Comparison of ENCODE assay signal across 8 cellular contexts in genomic region chr10:74825033-74825370, GRCh38. TPM values are rescaled to one million over a fixed set of nuclear protein-coding genes. Genes with fewer than 3 reads are reported as not detected.
A peak's percentile ranks its signal among the peaks of the same experiment; 100 is the strongest.
DNase-seq lines count a peak whose midpoint lies in the region; ATAC-seq and TF ChIP-seq lines count a peak whose summit lies in the region.

No MANE protein-coding gene starts in this region.

- peak; percentile 29 for DNase-seq in ELR (ENCODE audit: low read depth)
- DNase-seq in activated T-helper 9 cell treated with anti-CD3 and anti-CD28 coated beads, Interleukin-2, amount 50 U/mL, for 16 hours (ENCODE audit: low read depth) = peak; percentile 48
- peak; percentile 81 for DNase-seq in cardiac septum (ENCODE audit: low spot score)
- DNase-seq in posterior vena cava (ENCODE audit: low spot score) = peak; percentile 83
- no peak for DNase-seq in GM19238 (ENCODE audit: insufficient read length, low spot score)

- H3K4me3 ChIP-seq in Loucy (ENCODE audit: low read length, poor library complexity, severe bottlenecking) = peak overlapping the region; percentile 94

- H2AFZ ChIP-seq in Loucy (ENCODE audit: low read length) = peak overlapping the region; percentile 0; the same call in 1 of the 2 replicates

- no peak for TF ChIP-seq CTCF in Loucy (conservative IDR thresholded peaks at IDR 0.05; ENCODE audit: low read length)

- H3K27me3 ChIP-seq in Loucy (ENCODE audit: insufficient read depth, low read length, poor library complexity, severe bottlenecking) = no peaks in the 10 kb centered on the region

- H3K9me2 ChIP-seq in Loucy (replicated peaks; ENCODE audit: low read depth, low read length) = no peaks in the 10 kb centered on the region

- ATAC-seq in GM21526 (IDR thresholded peaks at IDR 0.05; ENCODE audit: low FRiP score, unreplicated experiment) (no peak), HG02571 (IDR thresholded peaks at IDR 0.05; ENCODE audit: unreplicated experiment) (no peak)

- no peaks in the 10 kb centered on the region for H3K36me3 ChIP-seq in Loucy (ENCODE audit: insufficient read depth, low read length)

- peaks cover 22% of the 10 kb centered on the region for H4K20me1 ChIP-seq in Loucy (ENCODE audit: insufficient read depth, low read length, poor library complexity, severe bottlenecking)

- H3K4me2 ChIP-seq in Loucy (ENCODE audit: low read depth, low read length, poor library complexity, severe bottlenecking) = peak overlapping the region; percentile 82

- peaks cover 50% of the 10 kb centered on the region for H3K79me2 ChIP-seq in Loucy (ENCODE audit: insufficient read depth, low read length)

- H3K4me1 ChIP-seq in Loucy (ENCODE audit: insufficient read depth, low read length, poor library complexity, severe bottlenecking) = peaks cover 55% of the 10 kb centered on the region

- intact Hi-C loops in cardiac septum (cut with DNase I) (loop anchor here (5.0 to 10.0 kb wide), 3 partner anchors 192 to 410 kb away; partner anchors contain the start of gene COMTD1), posterior vena cava (cut with DNase I) (loop anchor here (10.0 kb wide), 4 partner anchors 170 to 1680 kb away; no protein-coding TSS in a partner anchor)

- no peaks in the 10 kb centered on the region for H3K9me3 ChIP-seq in Loucy (ENCODE audit: insufficient read depth, low read depth, low read length)

- no peaks in the 10 kb centered on the region for H3F3A ChIP-seq in Loucy (ENCODE audit: low read depth)

- H3K9ac ChIP-seq in Loucy (ENCODE audit: low read depth, low read length, poor library complexity, severe bottlenecking) = peak overlapping the region; percentile 99

RNA-seq across cellular contexts. Expression of gene KAT6B, which starts 1.4 kb away (rescaled TPM):
- total RNA-seq in cardiac septum (47.5 TPM), posterior vena cava (10 to 100 TPM; 34.7 to 35.0 TPM)
